9 cellular contexts compared by ENCODE assay signal in the genomic region with DNA sequence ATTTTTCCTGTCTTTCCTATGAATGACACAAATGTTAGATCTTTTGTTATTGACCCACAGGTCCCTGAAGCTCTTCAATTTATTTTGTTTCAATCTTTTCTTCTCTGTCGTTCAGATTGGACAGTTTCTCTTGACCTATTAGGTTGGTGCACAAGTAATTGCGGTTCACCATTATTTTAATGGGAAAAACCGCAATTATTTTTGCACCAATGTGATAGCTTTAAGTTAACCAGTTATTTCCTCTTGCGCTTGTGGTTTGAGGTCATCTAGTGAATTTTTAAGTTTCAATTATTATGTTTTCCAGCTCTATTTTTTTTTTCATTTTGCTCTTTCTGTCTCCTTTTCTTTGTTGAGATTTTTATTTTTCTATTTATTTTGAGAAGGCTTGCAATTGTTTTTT.
"Had no signal": no experiment of that assay in that cellular context is flagged by ENCODE, and none has a peak within 500 bp of the region (broad histone marks: within the 10 kb centered on the region; RNA-seq: fewer than 3 reads in every experiment).

No MANE protein-coding gene starts in this region.

- H3K4me3 Mint-ChIP-seq: GM23338, H9, HFFc6 had no signal

- H3K4me2 ChIP-seq: GM23338 had no signal

- H3K9me3 Mint-ChIP-seq: GM23338, H9, HFFc6 had no signal

- H3K27ac ChIP-seq: HL-60 had no signal

- H3K4me1 Mint-ChIP-seq: GM23338, H9 had no signal

- DNase-seq: H9, HCEC 1CT, HFFc6, IMR-90 had no signal

- FAIRE-seq: H1, H54, K562 had no signal

- H3K27ac Mint-ChIP-seq: GM23338, H9, HFFc6 had no signal

- H3K4me3 ChIP-seq: GM23338, K562 had no signal
